ENCODE assay signal across 8 cellular contexts in the genomic region with DNA sequence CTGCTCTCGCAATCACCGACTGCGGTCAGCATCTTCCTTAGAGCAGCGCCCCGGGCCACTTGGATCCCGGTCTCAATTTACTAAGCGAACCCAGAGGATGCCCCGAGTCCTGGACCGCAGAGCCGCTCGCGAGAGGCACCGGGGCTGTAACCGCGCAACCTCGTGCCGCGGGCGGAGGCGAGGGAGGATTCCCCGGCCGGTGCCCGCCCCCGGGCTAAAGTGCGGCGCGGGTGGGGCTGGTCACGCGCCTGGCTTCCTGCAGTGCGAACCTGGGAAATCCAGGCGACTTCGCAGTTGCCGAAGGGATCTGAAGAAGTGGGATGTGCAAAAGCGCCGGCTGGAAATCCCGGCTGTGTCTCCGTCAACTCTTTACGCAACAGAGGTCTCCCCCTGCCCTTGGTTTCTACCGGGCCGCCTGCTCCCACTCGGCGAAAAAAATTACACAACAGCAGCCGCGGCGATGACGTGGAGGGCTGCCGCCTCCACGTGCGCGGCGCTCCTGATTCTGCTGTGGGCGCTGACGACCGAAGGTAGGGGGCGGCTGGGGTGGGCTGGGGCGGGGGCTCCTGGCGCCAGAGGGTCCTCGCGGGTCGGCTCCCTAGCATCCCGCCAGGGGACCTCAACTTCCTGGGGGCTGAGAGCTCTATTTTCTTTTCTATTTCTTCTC. TPM values are rescaled to one million over a fixed set of nuclear protein-coding genes. Genes with fewer than 3 reads are reported as not detected.
DNase-seq lines count a peak whose midpoint lies in the region; ATAC-seq and TF ChIP-seq lines count a peak whose summit lies in the region.

A gene with protein sequence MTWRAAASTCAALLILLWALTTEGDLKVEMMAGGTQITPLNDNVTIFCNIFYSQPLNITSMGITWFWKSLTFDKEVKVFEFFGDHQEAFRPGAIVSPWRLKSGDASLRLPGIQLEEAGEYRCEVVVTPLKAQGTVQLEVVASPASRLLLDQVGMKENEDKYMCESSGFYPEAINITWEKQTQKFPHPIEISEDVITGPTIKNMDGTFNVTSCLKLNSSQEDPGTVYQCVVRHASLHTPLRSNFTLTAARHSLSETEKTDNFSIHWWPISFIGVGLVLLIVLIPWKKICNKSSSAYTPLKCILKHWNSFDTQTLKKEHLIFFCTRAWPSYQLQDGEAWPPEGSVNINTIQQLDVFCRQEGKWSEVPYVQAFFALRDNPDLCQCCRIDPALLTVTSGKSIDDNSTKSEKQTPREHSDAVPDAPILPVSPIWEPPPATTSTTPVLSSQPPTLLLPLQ (plus strand): TSS at position 291 of the 667 bp plus-strand sequence. CDS start 170 bp downstream, at position 461.

- H3K36me3 Mint-ChIP-seq in CD4-positive, alpha-beta memory T cell, result peaks cover 0 to 6% of the 10 kb centered on the region in 2 donors
- H3K36me3 Mint-ChIP-seq in activated naive CD4-positive, alpha-beta T cell treated with anti-CD3 and anti-CD28 coated beads, Interleukin-2, amount 50 U/mL, for 24 hours, result no peaks in the 10 kb centered on the region
- H3K36me3 Mint-ChIP-seq in glutamatergic neuron (ENCODE audit: unreplicated experiment), result no peaks in the 10 kb centered on the region

- POLR2A ChIA-PET in CD4-positive, alpha-beta memory T cell (lab: Charles Lee; ENCODE audit: partially characterized antibody), result interaction anchor here (0.6 to 3.9 kb wide), 4 partner anchors 65 to 274 kb away, joined by 3 to 30 read pairs (median 6); a partner anchor contains a TSS

- peaks cover 29% of the 10 kb centered on the region for H3K4me1 ChIP-seq in CD4-positive, alpha-beta memory T cell (ENCODE audit: insufficient read depth, low read length)

- H3K36me3 ChIP-seq in CD4-positive, alpha-beta memory T cell (ENCODE audit: insufficient read depth, low read length), result no peaks in the 10 kb centered on the region

- TF ChIP-seq CTCF in HL-60 (IDR thresholded peaks at IDR 0.05; ENCODE audit: insufficient read depth, low read length) (no peak), glutamatergic neuron (IDR thresholded peaks at IDR 0.05; ENCODE audit: partially characterized antibody, unreplicated experiment) (peak; percentile 7)

- peaks cover 0 to 1% of the 10 kb centered on the region in 2 donors for H3K27me3 Mint-ChIP-seq in CD4-positive, alpha-beta memory T cell
- H3K27me3 Mint-ChIP-seq in activated naive CD4-positive, alpha-beta T cell treated with anti-CD3 and anti-CD28 coated beads, Interleukin-2, amount 50 U/mL, for 24 hours, result no peaks in the 10 kb centered on the region
- H3K27me3 Mint-ChIP-seq in glutamatergic neuron (ENCODE audit: unreplicated experiment), result peaks cover 21% of the 10 kb centered on the region

- H3K27ac ChIP-seq in CD4-positive, alpha-beta memory T cell (ENCODE audit: low read depth, low read length), result no peak within 1 kb of the TSS
- peak within 1 kb of the TSS; percentile 92 for H3K27ac ChIP-seq in HL-60 (replicated peaks)

- peaks cover 0 to 4% (median 0%) of the 10 kb centered on the region in 8 donors for H3K9me3 Mint-ChIP-seq in CD4-positive, alpha-beta memory T cell
- H3K9me3 Mint-ChIP-seq in activated naive CD4-positive, alpha-beta T cell treated with anti-CD3 and anti-CD28 coated beads, Interleukin-2, amount 50 U/mL, for 24 hours, result no peaks in the 10 kb centered on the region
- peaks cover 8% of the 10 kb centered on the region for H3K9me3 Mint-ChIP-seq in glutamatergic neuron (ENCODE audit: unreplicated experiment)

- H3K27ac Mint-ChIP-seq in CD4-positive, alpha-beta memory T cell, result peak within 1 kb of the TSS; percentile 73 to 91 (median 90)
- H3K27ac Mint-ChIP-seq in activated naive CD4-positive, alpha-beta T cell treated with anti-CD3 and anti-CD28 coated beads, Interleukin-2, amount 50 U/mL, for 24 hours, result peak within 1 kb of the TSS; percentile 86
- no peak within 1 kb of the TSS for H3K27ac Mint-ChIP-seq in glutamatergic neuron (ENCODE audit: unreplicated experiment)

- ATAC-seq in SK-N-SH treated with all-trans-retinoic acid at 6 μM for 48 hours, result peak; percentile 28
- no peak for ATAC-seq in GM19324 (IDR thresholded peaks at IDR 0.05; ENCODE audit: low FRiP score, unreplicated experiment)

- peaks cover 17 to 44% (median 28%) of the 10 kb centered on the region in 4 donors for H3K4me1 Mint-ChIP-seq in CD4-positive, alpha-beta memory T cell
- peaks cover 38% of the 10 kb centered on the region for H3K4me1 Mint-ChIP-seq in activated naive CD4-positive, alpha-beta T cell treated with anti-CD3 and anti-CD28 coated beads, Interleukin-2, amount 50 U/mL, for 24 hours
- peaks cover 11% of the 10 kb centered on the region for H3K4me1 Mint-ChIP-seq in glutamatergic neuron (ENCODE audit: low read depth, unreplicated experiment)

- H3K9me3 ChIP-seq in CD4-positive, alpha-beta memory T cell (ENCODE audit: control insufficient read depth in 1 of 2, low read length in 2 of 2), result no peaks in the 10 kb centered on the region

- CTCF ChIA-PET in CD4-positive, alpha-beta memory T cell (lab: Charles Lee; ENCODE audit: partially characterized antibody), result interaction anchor here (3.8 kb wide), 2 partner anchors 32 to 122 kb away, joined by 21 to 26 read pairs; no protein-coding TSS in a partner anchor

- DNase-seq in CD4-positive, alpha-beta memory T cell, result peak; percentile 61 to 81 (median 70)
- DNase-seq in HL-60 (ENCODE audit: low read depth in 1 of 2, low spot score in 1 of 2) (peak; percentile 80 to 84), glutamatergic neuron (peak; percentile 48), nucleus accumbens (lab: John Stamatoyannopoulos, UW) (peak in 44 of 56 donors; percentile 8 to 74 (median 43)), superior temporal gyrus (ENCODE audit: extremely low spot score) (peak; percentile 34)

- H3K4me3 Mint-ChIP-seq in CD4-positive, alpha-beta memory T cell, result peak within 1 kb of the TSS; percentile 87 to 98 (median 94)
- peak within 1 kb of the TSS; percentile 91 for H3K4me3 Mint-ChIP-seq in activated naive CD4-positive, alpha-beta T cell treated with anti-CD3 and anti-CD28 coated beads, Interleukin-2, amount 50 U/mL, for 24 hours
- peak within 1 kb of the TSS; percentile 90 for H3K4me3 Mint-ChIP-seq in glutamatergic neuron (ENCODE audit: unreplicated experiment)

- intact Hi-C loops in CD4-positive, alpha-beta memory T cell (cut with micrococcal nuclease), result loop anchor here (2.0 to 5.0 kb wide), 3 partner anchors 37 to 274 kb away; a partner anchor contains a TSS

- peak within 1 kb of the TSS; percentile 51 to 79 for H3K4me3 ChIP-seq in CD4-positive, alpha-beta memory T cell (ENCODE audit: low read length in 2 of 2)
- H3K4me3 ChIP-seq in HL-60 (replicated peaks; ENCODE audit: insufficient read depth, low read length), result peak within 1 kb of the TSS; percentile 50

- H3K27me3 ChIP-seq in CD4-positive, alpha-beta memory T cell (ENCODE audit: insufficient read depth, low read length), result no peaks in the 10 kb centered on the region
- H3K27me3 ChIP-seq in HL-60 (ENCODE audit: insufficient read depth, poor library complexity, severe bottlenecking), result no peaks in the 10 kb centered on the region

TF ChIP-seq in SK-N-SH treated with all-trans-retinoic acid at 6 μM for 48 hours, 23 proteins besides CTCF, POLR2A, EP300 and RAD21:
- TF ChIP-seq TOX (CRISPR knock-in tag; IDR thresholded peaks at IDR 0.05; ENCODE audit: borderline replicate concordance), result no peak
- no peak for TF ChIP-seq TCF4 (CRISPR knock-in tag; IDR thresholded peaks at IDR 0.05; ENCODE audit: borderline replicate concordance)
- no peak for TF ChIP-seq ISL1 (CRISPR knock-in tag; IDR thresholded peaks at IDR 0.05)
- TF ChIP-seq, protein P1, sequence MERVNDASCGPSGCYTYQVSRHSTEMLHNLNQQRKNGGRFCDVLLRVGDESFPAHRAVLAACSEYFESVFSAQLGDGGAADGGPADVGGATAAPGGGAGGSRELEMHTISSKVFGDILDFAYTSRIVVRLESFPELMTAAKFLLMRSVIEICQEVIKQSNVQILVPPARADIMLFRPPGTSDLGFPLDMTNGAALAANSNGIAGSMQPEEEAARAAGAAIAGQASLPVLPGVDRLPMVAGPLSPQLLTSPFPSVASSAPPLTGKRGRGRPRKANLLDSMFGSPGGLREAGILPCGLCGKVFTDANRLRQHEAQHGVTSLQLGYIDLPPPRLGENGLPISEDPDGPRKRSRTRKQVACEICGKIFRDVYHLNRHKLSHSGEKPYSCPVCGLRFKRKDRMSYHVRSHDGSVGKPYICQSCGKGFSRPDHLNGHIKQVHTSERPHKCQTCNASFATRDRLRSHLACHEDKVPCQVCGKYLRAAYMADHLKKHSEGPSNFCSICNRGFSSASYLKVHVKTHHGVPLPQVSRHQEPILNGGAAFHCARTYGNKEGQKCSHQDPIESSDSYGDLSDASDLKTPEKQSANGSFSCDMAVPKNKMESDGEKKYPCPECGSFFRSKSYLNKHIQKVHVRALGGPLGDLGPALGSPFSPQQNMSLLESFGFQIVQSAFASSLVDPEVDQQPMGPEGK (CRISPR knock-in tag; IDR thresholded peaks at IDR 0.05; ENCODE audit: borderline replicate concordance), result peak; percentile 83; the same call in 1 of the 2 replicates

RNA-seq across cellular contexts. Expression of the gene that starts here (rescaled TPM):
- total RNA-seq in CD4-positive, alpha-beta memory T cell, result 1 to 10 TPM; 3.1 to 3.4 TPM
- polyA plus RNA-seq in CD4-positive, alpha-beta memory T cell, result under 1 TPM in 1 of 2 donors, not detected in 1; 0.30 TPM
- 0.51 TPM for total RNA-seq in glutamatergic neuron (ENCODE audit: unreplicated experiment)

Comparison
In these comparisons a context has a peak if more than half of its experiments do, and no peak if none do; other contexts are left out.
1. Peak in DNase-seq in glutamatergic neuron; RNA of the gene not detected or under 1 TPM.